ENCODE assay signal across 1 cellular context in genomic region chr17:10837987-10838386, GRCh38.
TF ChIP-seq lines count a peak whose summit lies in the region.

PIRT (minus strand) TSS chr17:10838087; CDS start chr17:10825645, 12,442 bp downstream.

TF ChIP-seq in H1, 55 proteins besides CTCF, POLR2A, EP300 and RAD21:
- TF ChIP-seq PHF8 (conservative IDR thresholded peaks at IDR 0.05; ENCODE audit: low read depth, low read length) (no peak), CHD2 (IDR thresholded peaks at IDR 0.05; ENCODE audit: low read length) (no peak), JUND (IDR thresholded peaks at IDR 0.05; ENCODE audit: low read length) (no peak), BCL11A (IDR thresholded peaks at IDR 0.05; ENCODE audit: low read depth in 2 of 2, low read length in 2 of 2) (no peak), KDM4A (IDR thresholded peaks at IDR 0.05; ENCODE audit: low read depth, low read length, severe bottlenecking) (no peak), YY1 (IDR thresholded peaks at IDR 0.05; ENCODE audit: low read depth, low read length) (no peak)
